Comparison of ENCODE assay signal across 11 cellular contexts in genomic region chr1:202193614-202194327, GRCh38. TPM values are rescaled to one million over a fixed set of nuclear protein-coding genes. Genes with fewer than 3 reads are reported as not detected.
DNase-seq lines count a peak whose midpoint lies in the region; ATAC-seq and TF ChIP-seq lines count a peak whose summit lies in the region.
"Had no signal": no experiment of that assay in that cellular context is flagged by ENCODE, and none has a peak within 500 bp of the region (broad histone marks: within the 10 kb centered on the region; RNA-seq: fewer than 3 reads in every experiment).

LGR6 (plus strand) TSS chr1:202193799; CDS start chr1:202193990, 191 bp downstream.

- peaks cover 6 to 31% (median 17%) of the 10 kb centered on the region in 4 donors for H3K4me1 Mint-ChIP-seq in naive thymus-derived CD8-positive, alpha-beta T cell

- H3K27ac Mint-ChIP-seq in naive thymus-derived CD8-positive, alpha-beta T cell = peak within 1 kb of the TSS in 2 of 10 donors; percentile 60 to 64

- no peaks in the 10 kb centered on the region for H3K36me3 Mint-ChIP-seq in naive thymus-derived CD8-positive, alpha-beta T cell

- H3K27ac ChIP-seq in esophagus squamous epithelium (no peak within 1 kb of the TSS), gastroesophageal sphincter (no peak within 1 kb of the TSS)
- H3K27ac ChIP-seq: epithelial cell of prostate had no signal

- POLR2A ChIA-PET in naive thymus-derived CD8-positive, alpha-beta T cell (lab: Charles Lee) = no interaction called here

- H3K4me3 ChIP-seq in BE2C (ENCODE audit: low read depth, low read length) = peak within 1 kb of the TSS; percentile 8; the same call in 1 of the 2 replicates
- H3K4me3 ChIP-seq in NT2/D1 (ENCODE audit: insufficient read length, low read depth) = peak within 1 kb of the TSS; percentile 34
- H3K4me3 ChIP-seq in esophagus squamous epithelium = peak within 1 kb of the TSS; percentile 18 to 61 (median 38)
- H3K4me3 ChIP-seq in gastroesophageal sphincter = peak within 1 kb of the TSS in 1 of 2 donors; percentile 43

- intact Hi-C loops in esophagus squamous epithelium (cut with DNase I) = no loop called here

- no peaks in the 10 kb centered on the region for H3K9me3 Mint-ChIP-seq in naive thymus-derived CD8-positive, alpha-beta T cell

- TF ChIP-seq CTCF in BE2C (IDR thresholded peaks at IDR 0.05; ENCODE audit: low read depth, low read length) = no peak
- TF ChIP-seq CTCF in esophagus squamous epithelium (IDR thresholded peaks at IDR 0.05) = peak in 2 of 6 experiments; percentile 15 to 18
- TF ChIP-seq CTCF in gastroesophageal sphincter (IDR thresholded peaks at IDR 0.05) = peak in 1 of 4 experiments; percentile 39
- TF ChIP-seq CTCF in GM10266 (IDR thresholded peaks at IDR 0.05; ENCODE audit: control insufficient read depth, insufficient read depth, low read depth, missing control alignments) = no peak

- ATAC-seq in naive thymus-derived CD8-positive, alpha-beta T cell = peak in 1 of 2 donors; percentile 32
- ATAC-seq in HG02973 (IDR thresholded peaks at IDR 0.05; ENCODE audit: unreplicated experiment) (no peak), gastroesophageal sphincter (no peak), GM18519 (IDR thresholded peaks at IDR 0.05; ENCODE audit: low FRiP score, unreplicated experiment) (no peak)

- H3K27me3 ChIP-seq in BE2C (peaks cover 15% of the 10 kb centered on the region), NT2/D1 (ENCODE audit: insufficient read depth, insufficient read length) (peaks cover 42% of the 10 kb centered on the region), esophagus squamous epithelium (peaks cover 0 to 86% (median 5%) of the 10 kb centered on the region in 4 donors), gastroesophageal sphincter (peaks cover 52% of the 10 kb centered on the region)

- H3K4me3 Mint-ChIP-seq in naive thymus-derived CD8-positive, alpha-beta T cell = peak within 1 kb of the TSS in 6 of 10 donors; percentile 23 to 74 (median 49)

- no peak for TF ChIP-seq POLR2A in esophagus squamous epithelium (IDR thresholded peaks at IDR 0.05)
- TF ChIP-seq POLR2A in gastroesophageal sphincter (IDR thresholded peaks at IDR 0.05) = no peak

- WGBS in esophagus squamous epithelium, 2 donors = 0 to 4% methylated on average over 5 to 6 of the region's 61 CpGs
- WGBS in gastroesophageal sphincter (ENCODE audit: low coverage in 1 of 2), 2 donors = 0 to 6% methylated on average over 2 to 7 of the region's 61 CpGs

- H3K27me3 Mint-ChIP-seq in naive thymus-derived CD8-positive, alpha-beta T cell = peaks cover 7 to 36% (median 21%) of the 10 kb centered on the region in 5 donors

- TF ChIP-seq EP300 in gastroesophageal sphincter (IDR thresholded peaks at IDR 0.05) = no peak

- peak within 1 kb of the TSS; percentile 63 for H3K9ac ChIP-seq in NT2/D1 (ENCODE audit: insufficient read length, low read depth)

- DNase-seq in BE2C (no peak), NT2/D1 (ENCODE audit: low read depth, low spot score) (no peak), esophagus squamous epithelium (lab: John Stamatoyannopoulos, UW) (no peak), GM10266 (ENCODE audit: extremely low spot score) (no peak)
- DNase-seq in naive thymus-derived CD8-positive, alpha-beta T cell = no peak
- DNase-seq: stimulated activated CD8-positive, alpha-beta memory T cell treated with anti-CD3 and anti-CD28 coated beads, Interleukin-4, amount 100 ng/mL, for 48 hours had no signal

- H3K36me3 ChIP-seq in BE2C = no peaks in the 10 kb centered on the region
- no peaks in the 10 kb centered on the region for H3K36me3 ChIP-seq in NT2/D1 (ENCODE audit: insufficient read depth, insufficient read length, low read length)
- H3K36me3 ChIP-seq in esophagus squamous epithelium = no peaks in the 10 kb centered on the region
- H3K36me3 ChIP-seq in gastroesophageal sphincter = no peaks in the 10 kb centered on the region

- H3K4me1 ChIP-seq in BE2C = no peaks in the 10 kb centered on the region
- peaks cover 18% of the 10 kb centered on the region for H3K4me1 ChIP-seq in NT2/D1 (ENCODE audit: insufficient read depth, insufficient read length)
- H3K4me1 ChIP-seq in esophagus squamous epithelium = peaks cover 6 to 26% (median 10%) of the 10 kb centered on the region in 3 donors
- peaks cover 0 to 17% (median 0%) of the 10 kb centered on the region in 3 donors for H3K4me1 ChIP-seq in gastroesophageal sphincter

- H3K9me3 ChIP-seq in BE2C (no peaks in the 10 kb centered on the region), NT2/D1 (ENCODE audit: insufficient read depth, low read length) (no peaks in the 10 kb centered on the region; the same call in 1 of the 2 replicates), esophagus squamous epithelium (no peaks in the 10 kb centered on the region), gastroesophageal sphincter (no peaks in the 10 kb centered on the region)

RNA-seq across cellular contexts. Expression of gene LGR6, which starts in this region (rescaled TPM):
- polyA plus RNA-seq in BE2C (2012; ENCODE audit: insufficient read depth, insufficient read length, low read depth) = not detected
- total RNA-seq in esophagus squamous epithelium (1 to 10 TPM in 3 of 4 donors, under 1 TPM in 1; 0.53 to 6.4 (median 2.9) TPM), gastroesophageal sphincter (1 to 10 TPM in 1 of 4 donors, under 1 TPM in 3; 0.12 to 2.8 (median 0.48) TPM)
- under 1 TPM; 0.25 to 0.47 TPM for total RNA-seq in naive thymus-derived CD8-positive, alpha-beta T cell
- polyA plus RNA-seq in naive thymus-derived CD8-positive, alpha-beta T cell = 1 to 10 TPM in 1 of 3 donors, not detected in 2; 6.2 TPM
- total RNA-seq: osteoblast had no signal
